ENCODE assay signal across 9 cellular contexts in genomic region chr2:100417745-100418090, GRCh38. TPM values are rescaled to one million over a fixed set of nuclear protein-coding genes. Genes with fewer than 3 reads are reported as not detected.
A peak's percentile ranks its signal among the peaks of the same experiment; 100 is the strongest.
DNase-seq lines count a peak whose midpoint lies in the region; ATAC-seq and TF ChIP-seq lines count a peak whose summit lies in the region.
"Had no signal": no experiment of that assay in that cellular context is flagged by ENCODE, and none has a peak within 500 bp of the region (broad histone marks: within the 10 kb centered on the region; RNA-seq: fewer than 3 reads in every experiment).

No MANE protein-coding gene starts in this region.

- H3K9me3 ChIP-seq in hepatocyte (ENCODE audit: low read depth): no peaks in the 10 kb centered on the region

- no peak overlapping the region for H3K27ac Mint-ChIP-seq in activated CD4-positive, alpha-beta memory T cell treated with anti-CD3 and anti-CD28 coated beads for 36 hours

- DNase-seq in HFF-Myc (ENCODE audit: extremely low read depth, low read depth): no peak
- DNase-seq in activated CD4-positive, alpha-beta memory T cell treated with anti-CD3 and anti-CD28 coated beads for 36 hours: no peak
- DNase-seq in hepatocyte (ENCODE audit: low spot score): no peak
- DNase-seq in stimulated activated CD4-positive, alpha-beta T cell treated with anti-CD3 and anti-CD28 coated beads, Interleukin-2, amount 100 ng/mL, for 24 hours: no peak
- DNase-seq in activated CD4-positive, alpha-beta T cell treated with anti-CD3 and anti-CD28 coated beads, Interleukin-2, amount 50 U/mL, for 48 hours: no peak
- DNase-seq in cerebellar nuclear complex (lab: John Stamatoyannopoulos, UW): no peak
- DNase-seq: cortex of kidney had no signal

- intact Hi-C loops in activated CD4-positive, alpha-beta memory T cell treated with anti-CD3 and anti-CD28 coated beads for 36 hours (cut with micrococcal nuclease): loop anchor here (5.0 kb wide), 1 partner anchor 145 kb away; the partner anchor contains the start of gene PDCL3

- H3K9me3 Mint-ChIP-seq in activated CD4-positive, alpha-beta memory T cell treated with anti-CD3 and anti-CD28 coated beads for 36 hours: no peaks in the 10 kb centered on the region

- H3K9me2 ChIP-seq in hepatocyte (replicated peaks; ENCODE audit: insufficient read depth): no peaks in the 10 kb centered on the region

- TF ChIP-seq CTCF in HFF-Myc (IDR thresholded peaks at IDR 0.05; ENCODE audit: low read depth, low read length, missing control alignments) (no peak), hepatocyte (IDR thresholded peaks at IDR 0.05; ENCODE audit: poor library complexity) (no peak)

- H3K4me3 ChIP-seq in HFF-Myc (replicated peaks; ENCODE audit: low read depth, low read length) (peak overlapping the region; percentile 83), hepatocyte (peak overlapping the region; percentile 96), skin epidermis (peak overlapping the region; percentile 55 to 81 (median 64))

- H3K27me3 Mint-ChIP-seq in activated CD4-positive, alpha-beta memory T cell treated with anti-CD3 and anti-CD28 coated beads for 36 hours: peaks cover 9% of the 10 kb centered on the region

- H3K36me3 Mint-ChIP-seq in activated CD4-positive, alpha-beta memory T cell treated with anti-CD3 and anti-CD28 coated beads for 36 hours: peaks cover 2% of the 10 kb centered on the region

- peak overlapping the region; percentile 92 for H3K27ac ChIP-seq in hepatocyte
- peak overlapping the region in 13 of 21 experiments; percentile 62 to 89 (median 82) for H3K27ac ChIP-seq in skin epidermis

- H3K4me2 ChIP-seq in hepatocyte: peak overlapping the region; percentile 90

- POLR2A ChIA-PET in activated CD4-positive, alpha-beta memory T cell treated with anti-CD3 and anti-CD28 coated beads for 36 hours (lab: Charles Lee): no interaction called here

- H3K4me3 Mint-ChIP-seq in activated CD4-positive, alpha-beta memory T cell treated with anti-CD3 and anti-CD28 coated beads for 36 hours: peak overlapping the region; percentile 70

- ATAC-seq in GM19035 (IDR thresholded peaks at IDR 0.05; ENCODE audit: unreplicated experiment): no peak

- WGBS in hepatocyte (ENCODE audit: low lambda C conversion rate, missing lambda C conversion rate): 4% methylated on average over 12 of the region's 12 CpGs

- no peaks in the 10 kb centered on the region for H3K36me3 ChIP-seq in hepatocyte (replicated peaks; ENCODE audit: insufficient read depth, low read depth)

- peaks cover 12% of the 10 kb centered on the region for H3K79me2 ChIP-seq in hepatocyte

- H2AFZ ChIP-seq in hepatocyte: peak overlapping the region; percentile 98

- peaks cover 24% of the 10 kb centered on the region for H3K4me1 Mint-ChIP-seq in activated CD4-positive, alpha-beta memory T cell treated with anti-CD3 and anti-CD28 coated beads for 36 hours (ENCODE audit: low read depth)

- no peaks in the 10 kb centered on the region for H4K20me1 ChIP-seq in hepatocyte (ENCODE audit: insufficient read depth, poor library complexity, severe bottlenecking)

- H3K4me1 ChIP-seq in hepatocyte (ENCODE audit: insufficient read depth): peaks cover 4% of the 10 kb centered on the region

- H3K27me3 ChIP-seq in hepatocyte: no peaks in the 10 kb centered on the region

- CTCF ChIA-PET in activated CD4-positive, alpha-beta memory T cell treated with anti-CD3 and anti-CD28 coated beads for 36 hours (lab: Charles Lee): interaction anchor here (2.6 kb wide), 1 partner anchor 37 kb away, joined by 11 read pairs; no protein-coding TSS in a partner anchor

RNA-seq across cellular contexts. Expression of gene CHST10, which starts 0.2 kb away (rescaled TPM):
- total RNA-seq in activated CD4-positive, alpha-beta memory T cell treated with anti-CD3 and anti-CD28 coated beads for 36 hours: 1 to 10 TPM; 3.6 to 4.7 TPM
- 14.3 and 15.3 TPM in 2 replicates for total RNA-seq in hepatocyte
- 8.0 and 11.9 TPM in 2 replicates for polyA plus RNA-seq in hepatocyte

RNA-seq across cellular contexts. Expression of gene NMS, which starts 52.6 kb away (rescaled TPM):
- total RNA-seq in activated CD4-positive, alpha-beta memory T cell treated with anti-CD3 and anti-CD28 coated beads for 36 hours: not detected
- total RNA-seq in hepatocyte: not detected in 2 replicates
- not detected in 2 replicates for polyA plus RNA-seq in hepatocyte
